Comparison of ENCODE assay signal across 1 cellular context in genomic region chr2:216082805-216083204, GRCh38.
TF ChIP-seq lines count a peak whose summit lies in the region.

No MANE protein-coding gene starts in this region.

TF ChIP-seq in H1, 55 proteins besides CTCF, POLR2A, EP300 and RAD21:
- TF ChIP-seq, protein P1, sequence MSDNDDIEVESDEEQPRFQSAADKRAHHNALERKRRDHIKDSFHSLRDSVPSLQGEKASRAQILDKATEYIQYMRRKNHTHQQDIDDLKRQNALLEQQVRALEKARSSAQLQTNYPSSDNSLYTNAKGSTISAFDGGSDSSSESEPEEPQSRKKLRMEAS (IDR thresholded peaks at IDR 0.05), result no peak
- no peak for TF ChIP-seq SP4 (IDR thresholded peaks at IDR 0.05; ENCODE audit: low read length)
- TF ChIP-seq GTF2F1 (IDR thresholded peaks at IDR 0.05; ENCODE audit: borderline replicate concordance, low read depth, low read length), result no peak
- TF ChIP-seq YY1 (IDR thresholded peaks at IDR 0.05; ENCODE audit: low read depth, low read length), result no peak
- TF ChIP-seq ZNF274 (IDR thresholded peaks at IDR 0.05; ENCODE audit: borderline replicate concordance, extremely low read depth, low read length), result no peak
- no peak for TF ChIP-seq SIRT6 (IDR thresholded peaks at IDR 0.05; ENCODE audit: low read length)
- TF ChIP-seq, protein P2, sequence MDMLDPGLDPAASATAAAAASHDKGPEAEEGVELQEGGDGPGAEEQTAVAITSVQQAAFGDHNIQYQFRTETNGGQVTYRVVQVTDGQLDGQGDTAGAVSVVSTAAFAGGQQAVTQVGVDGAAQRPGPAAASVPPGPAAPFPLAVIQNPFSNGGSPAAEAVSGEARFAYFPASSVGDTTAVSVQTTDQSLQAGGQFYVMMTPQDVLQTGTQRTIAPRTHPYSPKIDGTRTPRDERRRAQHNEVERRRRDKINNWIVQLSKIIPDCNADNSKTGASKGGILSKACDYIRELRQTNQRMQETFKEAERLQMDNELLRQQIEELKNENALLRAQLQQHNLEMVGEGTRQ (IDR thresholded peaks at IDR 0.05; ENCODE audit: low read length), result no peak
- TF ChIP-seq POLR2AphosphoS5 (IDR thresholded peaks at IDR 0.05; ENCODE audit: low read depth, low read length), result no peak
- TF ChIP-seq PHF8 (conservative IDR thresholded peaks at IDR 0.05; ENCODE audit: low read depth, low read length), result no peak
- TF ChIP-seq SAP30 (IDR thresholded peaks at IDR 0.05; ENCODE audit: insufficient read depth, insufficient replicate concordance, low read length), result no peak
- no peak for TF ChIP-seq SP1 (IDR thresholded peaks at IDR 0.05; ENCODE audit: low read depth, low read length)
- no peak for TF ChIP-seq KDM1A (IDR thresholded peaks at IDR 0.05; ENCODE audit: borderline replicate concordance, low read length)
- no peak for TF ChIP-seq JUND (IDR thresholded peaks at IDR 0.05; ENCODE audit: low read length)
- no peak for TF ChIP-seq CHD1 (IDR thresholded peaks at IDR 0.05; ENCODE audit: low read depth, low read length)
- TF ChIP-seq FOSL1 (IDR thresholded peaks at IDR 0.05; ENCODE audit: insufficient read depth, low read depth, low read length), result no peak
- no peak for TF ChIP-seq NRF1 (IDR thresholded peaks at IDR 0.05; ENCODE audit: low read depth, low read length)
- no peak for TF ChIP-seq BRCA1 (IDR thresholded peaks at IDR 0.05; ENCODE audit: low read depth, low read length)
